In genomic region chr6:42453027-42453648, GRCh38 we compare ENCODE assay signal across 1 cellular context.
TF ChIP-seq lines count a peak whose summit lies in the region.

No MANE protein-coding gene starts in this region.

TF ChIP-seq in GM12878, 131 proteins besides CTCF, POLR2A, EP300 and RAD21 (continued from another document and continues in another):
- TF ChIP-seq YBX1 (IDR thresholded peaks at IDR 0.05): no peak
- no peak for TF ChIP-seq MYB (IDR thresholded peaks at IDR 0.05; ENCODE audit: borderline replicate concordance, low read depth, low read length)
- no peak for TF ChIP-seq RB1 (IDR thresholded peaks at IDR 0.05; ENCODE audit: borderline replicate concordance)
- TF ChIP-seq ESRRA (IDR thresholded peaks at IDR 0.05; ENCODE audit: low read length): no peak
- TF ChIP-seq IKZF2 (IDR thresholded peaks at IDR 0.05): peak; percentile 22 to 42; a peak in 1 of 4 replicates
- no peak for TF ChIP-seq SMC3 (IDR thresholded peaks at IDR 0.05; ENCODE audit: borderline replicate concordance, low read length)
- TF ChIP-seq HSF1 (IDR thresholded peaks at IDR 0.05; ENCODE audit: low read depth, low read length): no peak
- TF ChIP-seq CBX3 (IDR thresholded peaks at IDR 0.05; ENCODE audit: borderline replicate concordance, low read depth): no peak
- TF ChIP-seq TCF3 (IDR thresholded peaks at IDR 0.05; ENCODE audit: borderline replicate concordance, insufficient read depth, low read depth, low read length): peak; percentile 81
- TF ChIP-seq, protein P1, sequence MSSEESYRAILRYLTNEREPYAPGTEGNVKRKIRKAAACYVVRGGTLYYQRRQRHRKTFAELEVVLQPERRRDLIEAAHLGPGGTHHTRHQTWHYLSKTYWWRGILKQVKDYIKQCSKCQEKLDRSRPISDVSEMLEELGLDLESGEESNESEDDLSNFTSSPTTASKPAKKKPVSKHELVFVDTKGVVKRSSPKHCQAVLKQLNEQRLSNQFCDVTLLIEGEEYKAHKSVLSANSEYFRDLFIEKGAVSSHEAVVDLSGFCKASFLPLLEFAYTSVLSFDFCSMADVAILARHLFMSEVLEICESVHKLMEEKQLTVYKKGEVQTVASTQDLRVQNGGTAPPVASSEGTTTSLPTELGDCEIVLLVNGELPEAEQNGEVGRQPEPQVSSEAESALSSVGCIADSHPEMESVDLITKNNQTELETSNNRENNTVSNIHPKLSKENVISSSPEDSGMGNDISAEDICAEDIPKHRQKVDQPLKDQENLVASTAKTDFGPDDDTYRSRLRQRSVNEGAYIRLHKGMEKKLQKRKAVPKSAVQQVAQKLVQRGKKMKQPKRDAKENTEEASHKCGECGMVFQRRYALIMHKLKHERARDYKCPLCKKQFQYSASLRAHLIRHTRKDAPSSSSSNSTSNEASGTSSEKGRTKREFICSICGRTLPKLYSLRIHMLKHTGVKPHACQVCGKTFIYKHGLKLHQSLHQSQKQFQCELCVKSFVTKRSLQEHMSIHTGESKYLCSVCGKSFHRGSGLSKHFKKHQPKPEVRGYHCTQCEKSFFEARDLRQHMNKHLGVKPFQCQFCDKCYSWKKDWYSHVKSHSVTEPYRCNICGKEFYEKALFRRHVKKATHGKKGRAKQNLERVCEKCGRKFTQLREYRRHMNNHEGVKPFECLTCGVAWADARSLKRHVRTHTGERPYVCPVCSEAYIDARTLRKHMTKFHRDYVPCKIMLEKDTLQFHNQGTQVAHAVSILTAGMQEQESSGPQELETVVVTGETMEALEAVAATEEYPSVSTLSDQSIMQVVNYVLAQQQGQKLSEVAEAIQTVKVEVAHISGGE (CRISPR knock-in tag; IDR thresholded peaks at IDR 0.05): no peak
- TF ChIP-seq, protein P2, sequence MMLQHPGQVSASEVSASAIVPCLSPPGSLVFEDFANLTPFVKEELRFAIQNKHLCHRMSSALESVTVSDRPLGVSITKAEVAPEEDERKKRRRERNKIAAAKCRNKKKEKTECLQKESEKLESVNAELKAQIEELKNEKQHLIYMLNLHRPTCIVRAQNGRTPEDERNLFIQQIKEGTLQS (IDR thresholded peaks at IDR 0.05; ENCODE audit: borderline replicate concordance, extremely low read depth, low read depth, low read length): no peak
- TF ChIP-seq, protein P3, sequence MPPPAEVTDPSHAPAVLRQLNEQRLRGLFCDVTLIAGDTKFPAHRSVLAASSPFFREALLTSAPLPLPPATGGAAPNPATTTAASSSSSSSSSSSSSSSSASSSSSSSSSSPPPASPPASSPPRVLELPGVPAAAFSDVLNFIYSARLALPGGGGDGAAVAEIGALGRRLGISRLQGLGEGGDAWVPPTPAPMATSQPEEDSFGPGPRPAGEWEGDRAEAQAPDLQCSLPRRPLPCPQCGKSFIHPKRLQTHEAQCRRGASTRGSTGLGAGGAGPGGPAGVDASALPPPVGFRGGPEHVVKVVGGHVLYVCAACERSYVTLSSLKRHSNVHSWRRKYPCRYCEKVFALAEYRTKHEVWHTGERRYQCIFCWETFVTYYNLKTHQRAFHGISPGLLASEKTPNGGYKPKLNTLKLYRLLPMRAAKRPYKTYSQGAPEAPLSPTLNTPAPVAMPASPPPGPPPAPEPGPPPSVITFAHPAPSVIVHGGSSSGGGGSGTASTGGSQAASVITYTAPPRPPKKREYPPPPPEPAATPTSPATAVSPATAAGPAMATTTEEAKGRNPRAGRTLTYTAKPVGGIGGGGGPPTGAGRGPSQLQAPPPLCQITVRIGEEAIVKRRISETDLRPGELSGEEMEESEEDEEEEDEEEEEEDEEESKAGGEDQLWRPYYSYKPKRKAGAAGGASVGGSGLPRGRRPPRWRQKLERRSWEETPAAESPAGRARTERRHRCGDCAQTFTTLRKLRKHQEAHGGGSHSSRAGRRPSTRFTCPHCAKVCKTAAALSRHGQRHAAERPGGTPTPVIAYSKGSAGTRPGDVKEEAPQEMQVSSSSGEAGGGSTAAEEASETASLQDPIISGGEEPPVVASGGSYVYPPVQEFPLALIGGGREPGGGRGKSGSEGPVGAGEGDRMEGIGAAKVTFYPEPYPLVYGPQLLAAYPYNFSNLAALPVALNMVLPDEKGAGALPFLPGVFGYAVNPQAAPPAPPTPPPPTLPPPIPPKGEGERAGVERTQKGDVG (CRISPR knock-in tag; IDR thresholded peaks at IDR 0.05): no peak
- TF ChIP-seq CBFB (IDR thresholded peaks at IDR 0.05; ENCODE audit: low read depth): no peak; the same call in 1 of the 2 replicates
- no peak for TF ChIP-seq TBL1XR1 (IDR thresholded peaks at IDR 0.05; ENCODE audit: low read depth, low read length)
- peak; percentile 79 for TF ChIP-seq CHD2 (IDR thresholded peaks at IDR 0.05; ENCODE audit: borderline replicate concordance, low read depth, low read length)
- no peak for TF ChIP-seq POU2F2 (IDR thresholded peaks at IDR 0.05; ENCODE audit: borderline replicate concordance, low read depth, low read length)
- TF ChIP-seq HDAC2 (IDR thresholded peaks at IDR 0.05): no peak; the same call in 1 of the 2 replicates
- TF ChIP-seq SMAD5 (IDR thresholded peaks at IDR 0.05; ENCODE audit: low read depth): no peak
- no peak for TF ChIP-seq STAT3 (IDR thresholded peaks at IDR 0.05; ENCODE audit: low read depth, low read length)
- TF ChIP-seq RCOR1 (conservative IDR thresholded peaks at IDR 0.05; ENCODE audit: low read depth, low read length): no peak
- TF ChIP-seq ZNF274 (IDR thresholded peaks at IDR 0.05; ENCODE audit: insufficient read depth, insufficient read length): no peak
- peak; percentile 14; the same call in 1 of the 2 replicates for TF ChIP-seq MXI1 (IDR thresholded peaks at IDR 0.05; ENCODE audit: low read depth, low read length)
- TF ChIP-seq PAX8 (IDR thresholded peaks at IDR 0.05): no peak
- no peak for TF ChIP-seq TARDBP (IDR thresholded peaks at IDR 0.05; ENCODE audit: borderline replicate concordance)
- TF ChIP-seq TAF1 (IDR thresholded peaks at IDR 0.05; ENCODE audit: borderline replicate concordance, low read depth, low read length): peak; percentile 47; the same call in 1 of the 2 replicates
- TF ChIP-seq EED (IDR thresholded peaks at IDR 0.05; ENCODE audit: low read depth): peak; percentile 79
- TF ChIP-seq, protein P4, sequence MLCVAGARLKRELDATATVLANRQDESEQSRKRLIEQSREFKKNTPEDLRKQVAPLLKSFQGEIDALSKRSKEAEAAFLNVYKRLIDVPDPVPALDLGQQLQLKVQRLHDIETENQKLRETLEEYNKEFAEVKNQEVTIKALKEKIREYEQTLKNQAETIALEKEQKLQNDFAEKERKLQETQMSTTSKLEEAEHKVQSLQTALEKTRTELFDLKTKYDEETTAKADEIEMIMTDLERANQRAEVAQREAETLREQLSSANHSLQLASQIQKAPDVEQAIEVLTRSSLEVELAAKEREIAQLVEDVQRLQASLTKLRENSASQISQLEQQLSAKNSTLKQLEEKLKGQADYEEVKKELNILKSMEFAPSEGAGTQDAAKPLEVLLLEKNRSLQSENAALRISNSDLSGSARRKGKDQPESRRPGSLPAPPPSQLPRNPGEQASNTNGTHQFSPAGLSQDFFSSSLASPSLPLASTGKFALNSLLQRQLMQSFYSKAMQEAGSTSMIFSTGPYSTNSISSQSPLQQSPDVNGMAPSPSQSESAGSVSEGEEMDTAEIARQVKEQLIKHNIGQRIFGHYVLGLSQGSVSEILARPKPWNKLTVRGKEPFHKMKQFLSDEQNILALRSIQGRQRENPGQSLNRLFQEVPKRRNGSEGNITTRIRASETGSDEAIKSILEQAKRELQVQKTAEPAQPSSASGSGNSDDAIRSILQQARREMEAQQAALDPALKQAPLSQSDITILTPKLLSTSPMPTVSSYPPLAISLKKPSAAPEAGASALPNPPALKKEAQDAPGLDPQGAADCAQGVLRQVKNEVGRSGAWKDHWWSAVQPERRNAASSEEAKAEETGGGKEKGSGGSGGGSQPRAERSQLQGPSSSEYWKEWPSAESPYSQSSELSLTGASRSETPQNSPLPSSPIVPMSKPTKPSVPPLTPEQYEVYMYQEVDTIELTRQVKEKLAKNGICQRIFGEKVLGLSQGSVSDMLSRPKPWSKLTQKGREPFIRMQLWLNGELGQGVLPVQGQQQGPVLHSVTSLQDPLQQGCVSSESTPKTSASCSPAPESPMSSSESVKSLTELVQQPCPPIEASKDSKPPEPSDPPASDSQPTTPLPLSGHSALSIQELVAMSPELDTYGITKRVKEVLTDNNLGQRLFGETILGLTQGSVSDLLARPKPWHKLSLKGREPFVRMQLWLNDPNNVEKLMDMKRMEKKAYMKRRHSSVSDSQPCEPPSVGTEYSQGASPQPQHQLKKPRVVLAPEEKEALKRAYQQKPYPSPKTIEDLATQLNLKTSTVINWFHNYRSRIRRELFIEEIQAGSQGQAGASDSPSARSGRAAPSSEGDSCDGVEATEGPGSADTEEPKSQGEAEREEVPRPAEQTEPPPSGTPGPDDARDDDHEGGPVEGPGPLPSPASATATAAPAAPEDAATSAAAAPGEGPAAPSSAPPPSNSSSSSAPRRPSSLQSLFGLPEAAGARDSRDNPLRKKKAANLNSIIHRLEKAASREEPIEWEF (IDR thresholded peaks at IDR 0.05; ENCODE audit: insufficient replicate concordance, low read depth, low read length): no peak
- no peak for TF ChIP-seq E4F1 (IDR thresholded peaks at IDR 0.05; ENCODE audit: borderline replicate concordance, partially characterized antibody)
- TF ChIP-seq ATF2 (IDR thresholded peaks at IDR 0.05; ENCODE audit: low read length): no peak
- 0 out of 2 replicates have a peak, but pooled peaks have one; percentile 27 for TF ChIP-seq ZNF207 (IDR thresholded peaks at IDR 0.05; ENCODE audit: borderline replicate concordance)
- TF ChIP-seq MTA2 (IDR thresholded peaks at IDR 0.05; ENCODE audit: low read depth): no peak
- TF ChIP-seq NFIC (IDR thresholded peaks at IDR 0.05; ENCODE audit: low read depth, low read length): peak; percentile 49; the same call in 1 of the 2 replicates
- TF ChIP-seq, protein P5, sequence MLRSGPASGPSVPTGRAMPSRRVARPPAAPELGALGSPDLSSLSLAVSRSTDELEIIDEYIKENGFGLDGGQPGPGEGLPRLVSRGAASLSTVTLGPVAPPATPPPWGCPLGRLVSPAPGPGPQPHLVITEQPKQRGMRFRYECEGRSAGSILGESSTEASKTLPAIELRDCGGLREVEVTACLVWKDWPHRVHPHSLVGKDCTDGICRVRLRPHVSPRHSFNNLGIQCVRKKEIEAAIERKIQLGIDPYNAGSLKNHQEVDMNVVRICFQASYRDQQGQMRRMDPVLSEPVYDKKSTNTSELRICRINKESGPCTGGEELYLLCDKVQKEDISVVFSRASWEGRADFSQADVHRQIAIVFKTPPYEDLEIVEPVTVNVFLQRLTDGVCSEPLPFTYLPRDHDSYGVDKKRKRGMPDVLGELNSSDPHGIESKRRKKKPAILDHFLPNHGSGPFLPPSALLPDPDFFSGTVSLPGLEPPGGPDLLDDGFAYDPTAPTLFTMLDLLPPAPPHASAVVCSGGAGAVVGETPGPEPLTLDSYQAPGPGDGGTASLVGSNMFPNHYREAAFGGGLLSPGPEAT (IDR thresholded peaks at IDR 0.05; ENCODE audit: low read depth): no peak
- TF ChIP-seq GABPA (IDR thresholded peaks at IDR 0.05; ENCODE audit: low read depth): no peak
- TF ChIP-seq JUND (IDR thresholded peaks at IDR 0.05; ENCODE audit: low read depth, low read length): no peak
- TF ChIP-seq SMARCA5 (IDR thresholded peaks at IDR 0.05): no peak; the same call in 1 of the 2 replicates
- TF ChIP-seq, protein P6, sequence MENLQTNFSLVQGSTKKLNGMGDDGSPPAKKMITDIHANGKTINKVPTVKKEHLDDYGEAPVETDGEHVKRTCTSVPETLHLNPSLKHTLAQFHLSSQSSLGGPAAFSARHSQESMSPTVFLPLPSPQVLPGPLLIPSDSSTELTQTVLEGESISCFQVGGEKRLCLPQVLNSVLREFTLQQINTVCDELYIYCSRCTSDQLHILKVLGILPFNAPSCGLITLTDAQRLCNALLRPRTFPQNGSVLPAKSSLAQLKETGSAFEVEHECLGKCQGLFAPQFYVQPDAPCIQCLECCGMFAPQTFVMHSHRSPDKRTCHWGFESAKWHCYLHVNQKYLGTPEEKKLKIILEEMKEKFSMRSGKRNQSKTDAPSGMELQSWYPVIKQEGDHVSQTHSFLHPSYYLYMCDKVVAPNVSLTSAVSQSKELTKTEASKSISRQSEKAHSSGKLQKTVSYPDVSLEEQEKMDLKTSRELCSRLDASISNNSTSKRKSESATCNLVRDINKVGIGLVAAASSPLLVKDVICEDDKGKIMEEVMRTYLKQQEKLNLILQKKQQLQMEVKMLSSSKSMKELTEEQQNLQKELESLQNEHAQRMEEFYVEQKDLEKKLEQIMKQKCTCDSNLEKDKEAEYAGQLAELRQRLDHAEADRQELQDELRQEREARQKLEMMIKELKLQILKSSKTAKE (IDR thresholded peaks at IDR 0.05; ENCODE audit: low read depth, poor library complexity, severe bottlenecking): no peak
- TF ChIP-seq ZNF622 (IDR thresholded peaks at IDR 0.05): no peak
- no peak for TF ChIP-seq CEBPB (IDR thresholded peaks at IDR 0.05; ENCODE audit: borderline replicate concordance in 1 of 2, low read depth in 2 of 2, low read length in 2 of 2)
- no peak for TF ChIP-seq ZNF24 (IDR thresholded peaks at IDR 0.05)
